ENCODE assay signal across 8 cellular contexts in genomic region chr14:101972126-101972785, GRCh38. TPM values are rescaled to one million over a fixed set of nuclear protein-coding genes. Genes with fewer than 3 reads are reported as not detected.
DNase-seq lines count a peak whose midpoint lies in the region; ATAC-seq and TF ChIP-seq lines count a peak whose summit lies in the region.

No MANE protein-coding gene starts in this region.

- ATAC-seq in right cardiac atrium (peak; percentile 98 to 99), gastrocnemius medialis (peak; percentile 100), HG03460 (IDR thresholded peaks at IDR 0.05; ENCODE audit: unreplicated experiment) (no peak)

- in situ Hi-C loops in gastrocnemius medialis (cut with MboI; ENCODE audit: low sequenced_read_pairs in 4 of 4), result loop anchor here in 1 of 4 donors (25.0 kb wide), 1 partner anchor 210 kb away; the partner anchor contains the start of gene PPP2R5C

- peaks cover 7 to 37% of the 10 kb centered on the region in 2 donors for H3K4me1 ChIP-seq in ascending aorta
- H3K4me1 ChIP-seq in right cardiac atrium (ENCODE audit: control insufficient read depth, insufficient read depth, low read length), result peaks cover 12% of the 10 kb centered on the region
- H3K4me1 ChIP-seq in gastrocnemius medialis, result peaks cover 45 to 48% of the 10 kb centered on the region in 2 donors
- H3K4me1 ChIP-seq in CD8-positive, alpha-beta memory T cell (ENCODE audit: insufficient read depth, low read length), result peaks cover 20% of the 10 kb centered on the region

- TF ChIP-seq CTCF in CD14-positive monocyte (IDR thresholded peaks at IDR 0.05) (no peak), ascending aorta (IDR thresholded peaks at IDR 0.05) (no peak), gastrocnemius medialis (IDR thresholded peaks at IDR 0.05 in 4 of 5, conservative IDR thresholded peaks at IDR 0.05 in 1 of 5) (no peak)

- TF ChIP-seq POLR2A in gastrocnemius medialis (IDR thresholded peaks at IDR 0.05), result peak in 1 of 2 donors; percentile 23

- H3K27ac ChIP-seq in ascending aorta, result peak overlapping the region; percentile 68 to 69
- no peak overlapping the region for H3K27ac ChIP-seq in right cardiac atrium (ENCODE audit: low read length)
- H3K27ac ChIP-seq in gastrocnemius medialis, result peak overlapping the region; percentile 64 to 85 (median 80)
- no peak overlapping the region for H3K27ac ChIP-seq in CD8-positive, alpha-beta memory T cell (ENCODE audit: low read depth, low read length)

- H3K9me3 ChIP-seq in ascending aorta, result no peaks in the 10 kb centered on the region
- H3K9me3 ChIP-seq in right cardiac atrium (ENCODE audit: control insufficient read depth, low read length), result no peaks in the 10 kb centered on the region
- no peaks in the 10 kb centered on the region for H3K9me3 ChIP-seq in gastrocnemius medialis
- H3K9me3 ChIP-seq in CD8-positive, alpha-beta memory T cell (ENCODE audit: low read length), result no peaks in the 10 kb centered on the region

- CTCF ChIA-PET in CD8-positive, alpha-beta memory T cell (lab: Charles Lee), result interaction anchor here (0.6 to 1.9 kb wide), 2 partner anchors 109 to 124 kb away, joined by 3 to 7 read pairs; no protein-coding TSS in a partner anchor

- H3K4me1 Mint-ChIP-seq in CD14-positive monocyte, result peaks cover 40% of the 10 kb centered on the region
- H3K4me1 Mint-ChIP-seq in CD8-positive, alpha-beta memory T cell, result peaks cover 44 to 72% (median 64%) of the 10 kb centered on the region in 3 donors

- H3K36me3 ChIP-seq in ascending aorta, result peaks cover 11 to 28% of the 10 kb centered on the region in 2 donors
- H3K36me3 ChIP-seq in gastrocnemius medialis, result peaks cover 0 to 16% of the 10 kb centered on the region in 2 donors
- peaks cover 4% of the 10 kb centered on the region for H3K36me3 ChIP-seq in CD8-positive, alpha-beta memory T cell (ENCODE audit: insufficient read depth, low read length)

- 11% methylated on average over 9 of the region's 9 CpGs for WGBS in right cardiac atrium

- POLR2A ChIA-PET in CD8-positive, alpha-beta memory T cell (lab: Charles Lee), result interaction anchor here (0.6 kb wide), 1 partner anchor 24 kb away, joined by 3 read pairs; no protein-coding TSS in a partner anchor

- peaks cover 28 to 47% of the 10 kb centered on the region in 2 donors for H3K36me3 Mint-ChIP-seq in CD14-positive monocyte
- peaks cover 0 to 42% (median 10%) of the 10 kb centered on the region in 3 donors for H3K36me3 Mint-ChIP-seq in CD8-positive, alpha-beta memory T cell

- H3K4me3 ChIP-seq in ascending aorta (peak overlapping the region in 1 of 2 donors; percentile 23), right cardiac atrium (ENCODE audit: low read length) (no peak overlapping the region), gastrocnemius medialis (peak overlapping the region in 3 of 4 donors; percentile 0 to 46 (median 5))
- H3K4me3 ChIP-seq in CD8-positive, alpha-beta memory T cell (ENCODE audit: low read length), result no peak overlapping the region

- peaks cover 0 to 2% (median 0%) of the 10 kb centered on the region in 3 donors for H3K27me3 Mint-ChIP-seq in CD14-positive monocyte (ENCODE audit: low read depth in 3 of 3)
- H3K27me3 Mint-ChIP-seq in CD8-positive, alpha-beta memory T cell, result no peaks in the 10 kb centered on the region

- H3K27me3 ChIP-seq in ascending aorta (no peaks in the 10 kb centered on the region), right cardiac atrium (ENCODE audit: control insufficient read depth, insufficient read depth) (no peaks in the 10 kb centered on the region), gastrocnemius medialis (no peaks in the 10 kb centered on the region)
- H3K27me3 ChIP-seq in CD8-positive, alpha-beta memory T cell (ENCODE audit: insufficient read depth, low read length, poor library complexity, severe bottlenecking), result no peaks in the 10 kb centered on the region

- H3K4me3 Mint-ChIP-seq in CD14-positive monocyte, result peak overlapping the region; percentile 7 to 69
- H3K4me3 Mint-ChIP-seq in CD8-positive, alpha-beta memory T cell, result peak overlapping the region in 2 of 7 donors; percentile 9 to 18

- DNase-seq in CD14-positive monocyte (ENCODE audit: low spot score) (peak; percentile 93), LoVo (ENCODE audit: low spot score) (peak; percentile 96), ascending aorta (ENCODE audit: low spot score in 2 of 2) (peak; percentile 67 to 95), right cardiac atrium (peak; percentile 86 to 91 (median 87)), gastrocnemius medialis (peak; percentile 90 to 92), NCI-H2081 treated with DMSO at 0.1 percent for 48 hours (lab: John Stamatoyannopoulos, UW) (no peak)
- DNase-seq in CD8-positive, alpha-beta memory T cell, result no peak

- intact Hi-C loops in CD14-positive monocyte (cut with micrococcal nuclease), result no loop called here
- intact Hi-C loops in ascending aorta (cut with DNase I), result loop anchor here (1.0 kb wide), 1 partner anchor 8 kb away; the partner anchor contains the start of gene DYNC1H1
- intact Hi-C loops in right cardiac atrium (cut with DNase I), result no loop called here
- intact Hi-C loops in gastrocnemius medialis (cut with DNase I; ENCODE audit: low total_unique reads), result loop anchor here (1.0 kb wide), 1 partner anchor 8 kb away; no protein-coding TSS in a partner anchor

- H3K27ac Mint-ChIP-seq in CD14-positive monocyte, result peak overlapping the region; percentile 80 to 94 (median 87)
- H3K27ac Mint-ChIP-seq in CD8-positive, alpha-beta memory T cell, result peak overlapping the region in 2 of 8 donors; percentile 0 to 61

- no peaks in the 10 kb centered on the region for H3K9me3 Mint-ChIP-seq in CD14-positive monocyte
- no peaks in the 10 kb centered on the region for H3K9me3 Mint-ChIP-seq in CD8-positive, alpha-beta memory T cell

RNA-seq across cellular contexts. Expression of gene DYNC1H1, which starts 7.9 kb away (rescaled TPM):
- 10 to 100 TPM; 14.7 to 23.6 TPM for polyA plus RNA-seq in CD14-positive monocyte
- 577 TPM for total RNA-seq in ascending aorta
- total RNA-seq in right cardiac atrium, result 100 to 1,000 TPM; 287 to 411 (median 341) TPM
- polyA plus RNA-seq in right cardiac atrium, result 188 TPM
- 100 to 1,000 TPM; 486 to 737 (median 718) TPM for total RNA-seq in gastrocnemius medialis
- total RNA-seq in CD8-positive, alpha-beta memory T cell, result 100 to 1,000 TPM; 241 to 249 TPM
- 59.7 TPM for polyA plus RNA-seq in CD8-positive, alpha-beta memory T cell

Comparison
In these comparisons a context has a peak if more than half of its experiments do, and no peak if none do; other contexts are left out.
1. DNase-seq: peak in CD14-positive monocyte (single experiment), LoVo (single experiment), ascending aorta (2 of 2), right cardiac atrium (3 of 3) and gastrocnemius medialis (2 of 2); none in CD8-positive, alpha-beta memory T cell (0 of 5) and NCI-H2081 treated with DMSO at 0.1 percent for 48 hours (single experiment).
2. H3K27ac ChIP-seq: peak in ascending aorta (2 of 2) and gastrocnemius medialis (4 of 4); none in right cardiac atrium (single experiment) and CD8-positive, alpha-beta memory T cell (single experiment).
3. H3K4me3 ChIP-seq: peak in gastrocnemius medialis (3 of 4); none in right cardiac atrium (single experiment) and CD8-positive, alpha-beta memory T cell (single experiment).
4. intact Hi-C loops: an anchor here in ascending aorta (1.0 kb wide) and gastrocnemius medialis (1.0 kb wide); none called in CD14-positive monocyte and right cardiac atrium.